Comparison of ENCODE assay signal across 1 cellular context in the genomic region with DNA sequence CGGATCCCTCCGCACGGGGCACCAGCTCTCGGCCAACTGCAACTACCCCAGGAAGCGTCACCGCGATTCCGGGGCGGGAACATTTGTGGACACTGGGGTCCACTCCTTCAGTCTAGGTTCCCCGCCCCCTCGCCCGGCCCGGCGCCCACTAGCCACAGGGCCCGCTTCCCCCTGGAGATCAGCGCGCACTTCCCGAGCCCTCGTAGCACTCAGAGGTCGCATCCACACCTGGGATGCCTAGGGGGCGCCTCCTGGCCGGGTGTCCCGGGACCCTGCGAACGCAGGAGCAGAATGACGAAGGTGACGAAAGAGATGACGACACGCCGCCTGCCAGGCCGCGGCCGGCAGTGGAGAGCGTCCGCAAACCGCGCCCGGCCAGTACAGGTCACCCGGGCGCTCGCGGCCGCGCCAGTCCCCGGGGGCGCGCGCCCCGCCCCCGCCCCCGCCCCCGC.
TF ChIP-seq lines count a peak whose summit lies in the region.

No MANE protein-coding gene starts in this region.

TF ChIP-seq in HepG2, 621 proteins besides CTCF, POLR2A, EP300 and RAD21 (continued from another document and continues in another):
- TF ChIP-seq SIN3A (IDR thresholded peaks at IDR 0.05; ENCODE audit: borderline replicate concordance, low read depth, low read length) (peak; percentile 29; the same call in 1 of the 2 replicates), RARA (CRISPR knock-in tag; IDR thresholded peaks at IDR 0.05) (peak; percentile 62), KLF9 (CRISPR knock-in tag; IDR thresholded peaks at IDR 0.05; ENCODE audit: low read depth) (peak; percentile 91), ZMYM4 (CRISPR knock-in tag; IDR thresholded peaks at IDR 0.05) (peak; percentile 97), ZNF354B (CRISPR knock-in tag; IDR thresholded peaks at IDR 0.05) (no peak), BHLHE40 (IDR thresholded peaks at IDR 0.05; ENCODE audit: low read length) (peak; percentile 50; the same call in 1 of the 2 replicates), ZNF773 (CRISPR knock-in tag; IDR thresholded peaks at IDR 0.05; ENCODE audit: borderline replicate concordance) (peak; percentile 58; the same call in 1 of the 2 replicates), TBP (CRISPR knock-in tag; IDR thresholded peaks at IDR 0.05) (0 out of 2 replicates have a peak, but pooled peaks have one; percentile 67), NFKBIZ (CRISPR knock-in tag; IDR thresholded peaks at IDR 0.05) (peak; percentile 91; the same call in 1 of the 2 replicates), PRMT3 (CRISPR knock-in tag; IDR thresholded peaks at IDR 0.05; ENCODE audit: borderline replicate concordance, low read depth) (0 out of 2 replicates have a peak, but pooled peaks have one; percentile 36), SALL2 (CRISPR knock-in tag; IDR thresholded peaks at IDR 0.05) (peak; percentile 77), STAT5B (CRISPR knock-in tag; IDR thresholded peaks at IDR 0.05) (peak; percentile 67; the same call in 1 of the 2 replicates), RORA (CRISPR knock-in tag; IDR thresholded peaks at IDR 0.05) (no peak), ZNF264 (CRISPR knock-in tag; IDR thresholded peaks at IDR 0.05) (peak; percentile 87; the same call in 1 of the 2 replicates), ZFP62 (CRISPR knock-in tag; IDR thresholded peaks at IDR 0.05) (no peak; the same call in 1 of the 2 replicates), LCORL (IDR thresholded peaks at IDR 0.05) (no peak), LCORL (CRISPR knock-in tag; IDR thresholded peaks at IDR 0.05) (peak; percentile 91), MATR3 (CRISPR knock-in tag; IDR thresholded peaks at IDR 0.05) (no peak), REL (CRISPR knock-in tag; conservative IDR thresholded peaks at IDR 0.05) (no peak; the same call in 1 of the 2 replicates), ZNF83 (CRISPR knock-in tag; IDR thresholded peaks at IDR 0.05; ENCODE audit: borderline replicate concordance) (no peak), BORCS8-MEF2B (CRISPR knock-in tag; IDR thresholded peaks at IDR 0.05) (peak; percentile 88), AGO1 (IDR thresholded peaks at IDR 0.05; ENCODE audit: low read depth, low read length, poor library complexity, severe bottlenecking) (peak; percentile 66), ZBTB8A (CRISPR knock-in tag; IDR thresholded peaks at IDR 0.05; ENCODE audit: borderline replicate concordance, low read depth) (no peak; the same call in 1 of the 2 replicates), SMC3 (IDR thresholded peaks at IDR 0.05; ENCODE audit: low read length) (no peak), PAWR (CRISPR knock-in tag; IDR thresholded peaks at IDR 0.05; ENCODE audit: borderline replicate concordance) (no peak), ZNF510 (CRISPR knock-in tag; IDR thresholded peaks at IDR 0.05; ENCODE audit: low read depth) (0 out of 2 replicates have a peak, but pooled peaks have one; percentile 24), FOXJ3 (CRISPR knock-in tag; IDR thresholded peaks at IDR 0.05; ENCODE audit: borderline replicate concordance) (peak; percentile 87; the same call in 1 of the 2 replicates), NR1H2 (CRISPR knock-in tag; IDR thresholded peaks at IDR 0.05; ENCODE audit: borderline replicate concordance, low read depth) (no peak), MXI1 (IDR thresholded peaks at IDR 0.05; ENCODE audit: borderline replicate concordance, low read depth, low read length) (peak; percentile 64; the same call in 1 of the 3 replicates), RAD51 (IDR thresholded peaks at IDR 0.05; ENCODE audit: borderline replicate concordance) (no peak), PHB2 (IDR thresholded peaks at IDR 0.05; ENCODE audit: partially characterized antibody) (no peak), ZNF546 (CRISPR knock-in tag; conservative IDR thresholded peaks at IDR 0.05) (0 out of 2 replicates have a peak, but pooled peaks have one; percentile 58), TBX2 (CRISPR knock-in tag; IDR thresholded peaks at IDR 0.05; ENCODE audit: borderline replicate concordance) (peak; percentile 94), ZNF720 (CRISPR knock-in tag; IDR thresholded peaks at IDR 0.05) (peak; percentile 68; the same call in 1 of the 2 replicates), MAF1 (CRISPR knock-in tag; IDR thresholded peaks at IDR 0.05; ENCODE audit: borderline replicate concordance) (peak; percentile 63; the same call in 1 of the 2 replicates), SMARCE1 (IDR thresholded peaks at IDR 0.05; ENCODE audit: borderline replicate concordance) (no peak), KDM4B (CRISPR knock-in tag; IDR thresholded peaks at IDR 0.05) (peak; percentile 87), ZNF615 (CRISPR knock-in tag; IDR thresholded peaks at IDR 0.05; ENCODE audit: borderline replicate concordance) (no peak; the same call in 1 of the 2 replicates), ZFY (CRISPR knock-in tag; IDR thresholded peaks at IDR 0.05) (peak; percentile 89), SSRP1 (CRISPR knock-in tag; IDR thresholded peaks at IDR 0.05) (no peak), MAFK (conservative IDR thresholded peaks at IDR 0.05 in 1 of 2, IDR thresholded peaks at IDR 0.05 in 1 of 2; ENCODE audit: low read length in 2 of 2) (no peak), ZNF180 (CRISPR knock-in tag; IDR thresholded peaks at IDR 0.05; ENCODE audit: borderline replicate concordance, low read depth) (0 out of 2 replicates have a peak, but pooled peaks have one; percentile 64)
- TF ChIP-seq, protein P1, sequence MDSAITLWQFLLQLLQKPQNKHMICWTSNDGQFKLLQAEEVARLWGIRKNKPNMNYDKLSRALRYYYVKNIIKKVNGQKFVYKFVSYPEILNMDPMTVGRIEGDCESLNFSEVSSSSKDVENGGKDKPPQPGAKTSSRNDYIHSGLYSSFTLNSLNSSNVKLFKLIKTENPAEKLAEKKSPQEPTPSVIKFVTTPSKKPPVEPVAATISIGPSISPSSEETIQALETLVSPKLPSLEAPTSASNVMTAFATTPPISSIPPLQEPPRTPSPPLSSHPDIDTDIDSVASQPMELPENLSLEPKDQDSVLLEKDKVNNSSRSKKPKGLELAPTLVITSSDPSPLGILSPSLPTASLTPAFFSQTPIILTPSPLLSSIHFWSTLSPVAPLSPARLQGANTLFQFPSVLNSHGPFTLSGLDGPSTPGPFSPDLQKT (CRISPR knock-in tag; IDR thresholded peaks at IDR 0.05; ENCODE audit: borderline replicate concordance), result no peak
- TF ChIP-seq, protein P2, sequence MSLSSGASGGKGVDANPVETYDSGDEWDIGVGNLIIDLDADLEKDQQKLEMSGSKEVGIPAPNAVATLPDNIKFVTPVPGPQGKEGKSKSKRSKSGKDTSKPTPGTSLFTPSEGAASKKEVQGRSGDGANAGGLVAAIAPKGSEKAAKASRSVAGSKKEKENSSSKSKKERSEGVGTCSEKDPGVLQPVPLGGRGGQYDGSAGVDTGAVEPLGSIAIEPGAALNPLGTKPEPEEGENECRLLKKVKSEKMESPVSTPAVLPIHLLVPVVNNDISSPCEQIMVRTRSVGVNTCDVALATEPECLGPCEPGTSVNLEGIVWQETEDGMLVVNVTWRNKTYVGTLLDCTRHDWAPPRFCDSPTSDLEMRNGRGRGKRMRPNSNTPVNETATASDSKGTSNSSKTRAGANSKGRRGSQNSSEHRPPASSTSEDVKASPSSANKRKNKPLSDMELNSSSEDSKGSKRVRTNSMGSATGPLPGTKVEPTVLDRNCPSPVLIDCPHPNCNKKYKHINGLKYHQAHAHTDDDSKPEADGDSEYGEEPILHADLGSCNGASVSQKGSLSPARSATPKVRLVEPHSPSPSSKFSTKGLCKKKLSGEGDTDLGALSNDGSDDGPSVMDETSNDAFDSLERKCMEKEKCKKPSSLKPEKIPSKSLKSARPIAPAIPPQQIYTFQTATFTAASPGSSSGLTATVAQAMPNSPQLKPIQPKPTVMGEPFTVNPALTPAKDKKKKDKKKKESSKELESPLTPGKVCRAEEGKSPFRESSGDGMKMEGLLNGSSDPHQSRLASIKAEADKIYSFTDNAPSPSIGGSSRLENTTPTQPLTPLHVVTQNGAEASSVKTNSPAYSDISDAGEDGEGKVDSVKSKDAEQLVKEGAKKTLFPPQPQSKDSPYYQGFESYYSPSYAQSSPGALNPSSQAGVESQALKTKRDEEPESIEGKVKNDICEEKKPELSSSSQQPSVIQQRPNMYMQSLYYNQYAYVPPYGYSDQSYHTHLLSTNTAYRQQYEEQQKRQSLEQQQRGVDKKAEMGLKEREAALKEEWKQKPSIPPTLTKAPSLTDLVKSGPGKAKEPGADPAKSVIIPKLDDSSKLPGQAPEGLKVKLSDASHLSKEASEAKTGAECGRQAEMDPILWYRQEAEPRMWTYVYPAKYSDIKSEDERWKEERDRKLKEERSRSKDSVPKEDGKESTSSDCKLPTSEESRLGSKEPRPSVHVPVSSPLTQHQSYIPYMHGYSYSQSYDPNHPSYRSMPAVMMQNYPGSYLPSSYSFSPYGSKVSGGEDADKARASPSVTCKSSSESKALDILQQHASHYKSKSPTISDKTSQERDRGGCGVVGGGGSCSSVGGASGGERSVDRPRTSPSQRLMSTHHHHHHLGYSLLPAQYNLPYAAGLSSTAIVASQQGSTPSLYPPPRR (CRISPR knock-in tag; IDR thresholded peaks at IDR 0.05; ENCODE audit: borderline replicate concordance), result 0 out of 2 replicates have a peak, but pooled peaks have one; percentile 13
- TF ChIP-seq, protein P3, sequence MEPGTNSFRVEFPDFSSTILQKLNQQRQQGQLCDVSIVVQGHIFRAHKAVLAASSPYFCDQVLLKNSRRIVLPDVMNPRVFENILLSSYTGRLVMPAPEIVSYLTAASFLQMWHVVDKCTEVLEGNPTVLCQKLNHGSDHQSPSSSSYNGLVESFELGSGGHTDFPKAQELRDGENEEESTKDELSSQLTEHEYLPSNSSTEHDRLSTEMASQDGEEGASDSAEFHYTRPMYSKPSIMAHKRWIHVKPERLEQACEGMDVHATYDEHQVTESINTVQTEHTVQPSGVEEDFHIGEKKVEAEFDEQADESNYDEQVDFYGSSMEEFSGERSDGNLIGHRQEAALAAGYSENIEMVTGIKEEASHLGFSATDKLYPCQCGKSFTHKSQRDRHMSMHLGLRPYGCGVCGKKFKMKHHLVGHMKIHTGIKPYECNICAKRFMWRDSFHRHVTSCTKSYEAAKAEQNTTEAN (CRISPR knock-in tag; conservative IDR thresholded peaks at IDR 0.05), result no peak; the same call in none of the 2 replicates
- TF ChIP-seq, protein P4, sequence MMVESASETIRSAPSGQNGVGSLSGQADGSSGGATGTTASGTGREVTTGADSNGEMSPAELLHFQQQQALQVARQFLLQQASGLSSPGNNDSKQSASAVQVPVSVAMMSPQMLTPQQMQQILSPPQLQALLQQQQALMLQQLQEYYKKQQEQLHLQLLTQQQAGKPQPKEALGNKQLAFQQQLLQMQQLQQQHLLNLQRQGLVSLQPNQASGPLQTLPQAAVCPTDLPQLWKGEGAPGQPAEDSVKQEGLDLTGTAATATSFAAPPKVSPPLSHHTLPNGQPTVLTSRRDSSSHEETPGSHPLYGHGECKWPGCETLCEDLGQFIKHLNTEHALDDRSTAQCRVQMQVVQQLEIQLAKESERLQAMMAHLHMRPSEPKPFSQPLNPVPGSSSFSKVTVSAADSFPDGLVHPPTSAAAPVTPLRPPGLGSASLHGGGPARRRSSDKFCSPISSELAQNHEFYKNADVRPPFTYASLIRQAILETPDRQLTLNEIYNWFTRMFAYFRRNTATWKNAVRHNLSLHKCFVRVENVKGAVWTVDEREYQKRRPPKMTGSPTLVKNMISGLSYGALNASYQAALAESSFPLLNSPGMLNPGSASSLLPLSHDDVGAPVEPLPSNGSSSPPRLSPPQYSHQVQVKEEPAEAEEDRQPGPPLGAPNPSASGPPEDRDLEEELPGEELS (CRISPR knock-in tag; IDR thresholded peaks at IDR 0.05), result peak; percentile 79
- TF ChIP-seq, protein P5, sequence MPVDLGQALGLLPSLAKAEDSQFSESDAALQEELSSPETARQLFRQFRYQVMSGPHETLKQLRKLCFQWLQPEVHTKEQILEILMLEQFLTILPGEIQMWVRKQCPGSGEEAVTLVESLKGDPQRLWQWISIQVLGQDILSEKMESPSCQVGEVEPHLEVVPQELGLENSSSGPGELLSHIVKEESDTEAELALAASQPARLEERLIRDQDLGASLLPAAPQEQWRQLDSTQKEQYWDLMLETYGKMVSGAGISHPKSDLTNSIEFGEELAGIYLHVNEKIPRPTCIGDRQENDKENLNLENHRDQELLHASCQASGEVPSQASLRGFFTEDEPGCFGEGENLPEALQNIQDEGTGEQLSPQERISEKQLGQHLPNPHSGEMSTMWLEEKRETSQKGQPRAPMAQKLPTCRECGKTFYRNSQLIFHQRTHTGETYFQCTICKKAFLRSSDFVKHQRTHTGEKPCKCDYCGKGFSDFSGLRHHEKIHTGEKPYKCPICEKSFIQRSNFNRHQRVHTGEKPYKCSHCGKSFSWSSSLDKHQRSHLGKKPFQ (CRISPR knock-in tag; IDR thresholded peaks at IDR 0.05; ENCODE audit: insufficient replicate concordance), result peak; percentile 54
- TF ChIP-seq, protein P6, sequence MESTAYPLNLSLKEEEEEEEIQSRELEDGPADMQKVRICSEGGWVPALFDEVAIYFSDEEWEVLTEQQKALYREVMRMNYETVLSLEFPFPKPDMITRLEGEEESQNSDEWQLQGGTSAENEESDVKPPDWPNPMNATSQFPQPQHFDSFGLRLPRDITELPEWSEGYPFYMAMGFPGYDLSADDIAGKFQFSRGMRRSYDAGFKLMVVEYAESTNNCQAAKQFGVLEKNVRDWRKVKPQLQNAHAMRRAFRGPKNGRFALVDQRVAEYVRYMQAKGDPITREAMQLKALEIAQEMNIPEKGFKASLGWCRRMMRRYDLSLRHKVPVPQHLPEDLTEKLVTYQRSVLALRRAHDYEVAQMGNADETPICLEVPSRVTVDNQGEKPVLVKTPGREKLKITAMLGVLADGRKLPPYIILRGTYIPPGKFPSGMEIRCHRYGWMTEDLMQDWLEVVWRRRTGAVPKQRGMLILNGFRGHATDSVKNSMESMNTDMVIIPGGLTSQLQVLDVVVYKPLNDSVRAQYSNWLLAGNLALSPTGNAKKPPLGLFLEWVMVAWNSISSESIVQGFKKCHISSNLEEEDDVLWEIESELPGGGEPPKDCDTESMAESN (CRISPR knock-in tag; conservative IDR thresholded peaks at IDR 0.05), result peak; percentile 76
- TF ChIP-seq, protein P7, sequence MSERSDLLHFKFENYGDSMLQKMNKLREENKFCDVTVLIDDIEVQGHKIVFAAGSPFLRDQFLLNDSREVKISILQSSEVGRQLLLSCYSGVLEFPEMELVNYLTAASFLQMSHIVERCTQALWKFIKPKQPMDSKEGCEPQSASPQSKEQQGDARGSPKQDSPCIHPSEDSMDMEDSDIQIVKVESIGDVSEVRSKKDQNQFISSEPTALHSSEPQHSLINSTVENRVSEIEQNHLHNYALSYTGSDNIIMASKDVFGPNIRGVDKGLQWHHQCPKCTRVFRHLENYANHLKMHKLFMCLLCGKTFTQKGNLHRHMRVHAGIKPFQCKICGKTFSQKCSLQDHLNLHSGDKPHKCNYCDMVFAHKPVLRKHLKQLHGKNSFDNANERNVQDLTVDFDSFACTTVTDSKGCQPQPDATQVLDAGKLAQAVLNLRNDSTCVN (CRISPR knock-in tag; IDR thresholded peaks at IDR 0.05; ENCODE audit: borderline replicate concordance), result 0 out of 2 replicates have a peak, but pooled peaks have one; percentile 50
- TF ChIP-seq, protein P8, sequence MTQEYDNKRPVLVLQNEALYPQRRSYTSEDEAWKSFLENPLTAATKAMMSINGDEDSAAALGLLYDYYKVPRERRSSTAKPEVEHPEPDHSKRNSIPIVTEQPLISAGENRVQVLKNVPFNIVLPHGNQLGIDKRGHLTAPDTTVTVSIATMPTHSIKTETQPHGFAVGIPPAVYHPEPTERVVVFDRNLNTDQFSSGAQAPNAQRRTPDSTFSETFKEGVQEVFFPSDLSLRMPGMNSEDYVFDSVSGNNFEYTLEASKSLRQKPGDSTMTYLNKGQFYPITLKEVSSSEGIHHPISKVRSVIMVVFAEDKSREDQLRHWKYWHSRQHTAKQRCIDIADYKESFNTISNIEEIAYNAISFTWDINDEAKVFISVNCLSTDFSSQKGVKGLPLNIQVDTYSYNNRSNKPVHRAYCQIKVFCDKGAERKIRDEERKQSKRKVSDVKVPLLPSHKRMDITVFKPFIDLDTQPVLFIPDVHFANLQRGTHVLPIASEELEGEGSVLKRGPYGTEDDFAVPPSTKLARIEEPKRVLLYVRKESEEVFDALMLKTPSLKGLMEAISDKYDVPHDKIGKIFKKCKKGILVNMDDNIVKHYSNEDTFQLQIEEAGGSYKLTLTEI (CRISPR knock-in tag; conservative IDR thresholded peaks at IDR 0.05), result no peak
